1 cellular context compared by ENCODE assay signal in the genomic region with DNA sequence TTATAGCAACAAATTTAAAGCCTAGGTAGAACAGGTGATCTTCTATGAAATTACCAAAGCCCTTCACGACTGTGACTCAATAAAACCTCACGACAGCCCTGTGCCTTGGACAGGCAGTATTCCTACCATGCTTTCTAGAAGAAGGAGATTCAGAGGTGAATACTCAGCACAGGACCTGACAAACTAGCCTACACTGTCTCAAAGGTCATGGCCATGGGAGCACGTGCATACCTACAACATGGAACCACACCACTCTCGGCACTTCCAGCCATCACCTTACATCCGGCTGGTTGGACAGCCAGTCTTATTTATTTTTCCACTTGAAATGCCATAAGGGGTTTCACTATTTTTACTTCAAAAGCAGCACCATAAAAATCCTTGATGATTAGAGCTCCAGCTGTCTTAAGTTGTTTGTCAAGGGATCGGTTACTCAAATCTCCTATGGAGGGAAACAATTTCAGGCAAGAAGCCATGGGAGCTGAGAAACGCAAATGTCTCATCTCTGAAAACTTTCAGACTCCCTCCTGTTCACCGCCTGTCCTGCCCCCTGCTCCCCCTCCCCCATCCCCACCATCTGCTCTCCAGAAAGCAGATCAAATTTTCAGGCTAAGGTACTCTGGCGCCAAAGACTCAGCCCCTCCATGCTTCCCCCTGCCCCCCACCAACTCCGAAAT.
A peak's percentile ranks its signal among the peaks of the same experiment; 100 is the strongest.
TF ChIP-seq lines count a peak whose summit lies in the region.

No MANE protein-coding gene starts in this region.

TF ChIP-seq in IMR-90, 13 proteins besides CTCF, POLR2A, EP300 and RAD21:
- TF ChIP-seq CHD1 (IDR thresholded peaks at IDR 0.05; ENCODE audit: low read depth, low read length) (no peak), RFX5 (IDR thresholded peaks at IDR 0.05; ENCODE audit: low read depth, low read length) (no peak), SMC3 (IDR thresholded peaks at IDR 0.05; ENCODE audit: low read depth, low read length) (no peak), FOS (IDR thresholded peaks at IDR 0.05; ENCODE audit: low read depth, low read length) (no peak), NFE2L2 (IDR thresholded peaks at IDR 0.05; ENCODE audit: low read depth, low read length) (no peak), MAFK (IDR thresholded peaks at IDR 0.05; ENCODE audit: low read depth, low read length) (no peak), MAZ (IDR thresholded peaks at IDR 0.05; ENCODE audit: borderline replicate concordance, low read depth, low read length) (0 out of 2 replicates have a peak, but pooled peaks have one; percentile 48), CEBPB (IDR thresholded peaks at IDR 0.05; ENCODE audit: low read depth, low read length) (no peak), BHLHE40 (IDR thresholded peaks at IDR 0.05; ENCODE audit: low read depth, low read length) (peak; percentile 22; the same call in 1 of the 2 replicates), RCOR1 (IDR thresholded peaks at IDR 0.05; ENCODE audit: insufficient replicate concordance, low read length) (no peak), MXI1 (IDR thresholded peaks at IDR 0.05; ENCODE audit: borderline replicate concordance, low read depth, low read length) (peak; percentile 33; the same call in 1 of the 2 replicates)
- TF ChIP-seq, protein P1, sequence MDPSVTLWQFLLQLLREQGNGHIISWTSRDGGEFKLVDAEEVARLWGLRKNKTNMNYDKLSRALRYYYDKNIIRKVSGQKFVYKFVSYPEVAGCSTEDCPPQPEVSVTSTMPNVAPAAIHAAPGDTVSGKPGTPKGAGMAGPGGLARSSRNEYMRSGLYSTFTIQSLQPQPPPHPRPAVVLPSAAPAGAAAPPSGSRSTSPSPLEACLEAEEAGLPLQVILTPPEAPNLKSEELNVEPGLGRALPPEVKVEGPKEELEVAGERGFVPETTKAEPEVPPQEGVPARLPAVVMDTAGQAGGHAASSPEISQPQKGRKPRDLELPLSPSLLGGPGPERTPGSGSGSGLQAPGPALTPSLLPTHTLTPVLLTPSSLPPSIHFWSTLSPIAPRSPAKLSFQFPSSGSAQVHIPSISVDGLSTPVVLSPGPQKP (IDR thresholded peaks at IDR 0.05; ENCODE audit: borderline replicate concordance, low read depth, low read length), result no peak
- TF ChIP-seq, protein P2, sequence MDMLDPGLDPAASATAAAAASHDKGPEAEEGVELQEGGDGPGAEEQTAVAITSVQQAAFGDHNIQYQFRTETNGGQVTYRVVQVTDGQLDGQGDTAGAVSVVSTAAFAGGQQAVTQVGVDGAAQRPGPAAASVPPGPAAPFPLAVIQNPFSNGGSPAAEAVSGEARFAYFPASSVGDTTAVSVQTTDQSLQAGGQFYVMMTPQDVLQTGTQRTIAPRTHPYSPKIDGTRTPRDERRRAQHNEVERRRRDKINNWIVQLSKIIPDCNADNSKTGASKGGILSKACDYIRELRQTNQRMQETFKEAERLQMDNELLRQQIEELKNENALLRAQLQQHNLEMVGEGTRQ (IDR thresholded peaks at IDR 0.05; ENCODE audit: low read depth, low read length), result no peak
